1 cellular context compared by ENCODE assay signal in the genomic region with DNA sequence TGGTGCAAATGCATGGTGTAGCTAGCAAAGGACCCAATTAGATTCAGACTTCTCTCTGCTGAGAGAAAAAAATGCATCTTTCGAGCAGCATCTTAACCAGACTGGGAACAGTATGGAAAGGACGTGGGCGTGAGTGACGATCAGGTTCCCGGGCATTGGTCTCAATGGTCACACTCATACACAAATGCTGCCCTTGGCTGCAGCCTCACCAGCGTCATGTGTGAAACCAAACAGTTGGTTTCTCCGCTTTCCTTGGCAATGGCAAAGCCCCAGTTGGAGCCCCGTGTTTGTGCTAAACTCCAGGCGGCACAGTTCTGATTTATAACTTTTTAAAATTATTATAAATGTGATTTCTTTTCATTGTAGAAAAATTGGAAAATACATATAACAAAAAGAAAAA.
TF ChIP-seq lines count a peak whose summit lies in the region.

No MANE protein-coding gene starts in this region.

TF ChIP-seq in H1, 55 proteins besides CTCF, POLR2A, EP300 and RAD21 (continued from another document):
- no peak for TF ChIP-seq SIN3A (conservative IDR thresholded peaks at IDR 0.05 in 1 of 2, IDR thresholded peaks at IDR 0.05 in 1 of 2; ENCODE audit: low read depth in 1 of 2, low read length in 2 of 2)
- no peak for TF ChIP-seq KDM5A (IDR thresholded peaks at IDR 0.05; ENCODE audit: low read length)
- no peak for TF ChIP-seq ASH2L (IDR thresholded peaks at IDR 0.05; ENCODE audit: low read length)
- TF ChIP-seq CBX5 (IDR thresholded peaks at IDR 0.05; ENCODE audit: low read depth, low read length): no peak
TF ChIP-seq in H1: peak in this region for 0.
